Comparison of ENCODE assay signal across 8 cellular contexts in genomic region chr1:93345633-93346471, GRCh38.
DNase-seq lines count a peak whose midpoint lies in the region; ATAC-seq lines count a peak whose summit lies in the region.

TSS of gene DR1 (plus strand) at chr1:93345907. CDS start at chr1:93346646, 739 bp downstream.

- peak; percentile 76 for ATAC-seq in GM19035 (IDR thresholded peaks at IDR 0.05; ENCODE audit: unreplicated experiment)
- peak; percentile 76 for ATAC-seq in HG03342 (IDR thresholded peaks at IDR 0.05; ENCODE audit: unreplicated experiment)

- DNase-seq in AG20443 (ENCODE audit: low spot score) (peak; percentile 97), NCI-H446 (lab: John Stamatoyannopoulos, UW) (peak; percentile 81 to 98), cerebellar cortex (ENCODE audit: low spot score) (peak; percentile 90), islet precursor cell (peak; percentile 98)
- peak; percentile 94 for DNase-seq in activated CD4-positive, CD25-positive, alpha-beta regulatory T cell treated with anti-CD3 and anti-CD28 coated beads, Interleukin-2, amount 50 U/mL, for 72 hours
- peak; percentile 91 for DNase-seq in stimulated activated CD4-positive, alpha-beta T cell treated with anti-CD3 and anti-CD28 coated beads, Interleukin-12 subunit alpha, Interleukin-12 subunit beta, amount 100 ng/mL, for 4 hours

Comparison
In these comparisons a context has a peak if more than half of its experiments do, and no peak if none do; other contexts are left out.
1. Peak in every context shown above with its lines: DNase-seq and ATAC-seq.